Comparison of ENCODE assay signal across 9 cellular contexts in genomic region chr1:241551759-241552638, GRCh38. TPM values are rescaled to one million over a fixed set of nuclear protein-coding genes. Genes with fewer than 3 reads are reported as not detected.
DNase-seq lines count a peak whose midpoint lies in the region; ATAC-seq, FAIRE-seq and TF ChIP-seq lines count a peak whose summit lies in the region.
"Had no signal": no experiment of that assay in that cellular context is flagged by ENCODE, and none has a peak within 500 bp of the region (broad histone marks: within the 10 kb centered on the region; RNA-seq: fewer than 3 reads in every experiment).

No MANE protein-coding gene starts in this region.

- TF ChIP-seq CTCF in D721Med (IDR thresholded peaks at IDR 0.05; ENCODE audit: insufficient read depth, missing control alignments) (no peak), omental fat pad (IDR thresholded peaks at IDR 0.05) (no peak)

- FAIRE-seq in GM18507 (lab: Jason Lieb, UNC): peak; percentile 92
- FAIRE-seq in D721Med (lab: Jason Lieb, UNC): no peak
- FAIRE-seq: bronchial epithelial cell had no signal

- H3K36me3 Mint-ChIP-seq in central memory CD8-positive, alpha-beta T cell (ENCODE audit: insufficient read depth): peaks cover 5% of the 10 kb centered on the region

- H3K27ac Mint-ChIP-seq in central memory CD8-positive, alpha-beta T cell (ENCODE audit: low read depth): peak overlapping the region; percentile 26

- H3K9me3 Mint-ChIP-seq in central memory CD8-positive, alpha-beta T cell: no peaks in the 10 kb centered on the region

- H3K4me3 Mint-ChIP-seq in central memory CD8-positive, alpha-beta T cell: peak overlapping the region; percentile 63

- peaks cover 2% of the 10 kb centered on the region for H3K27me3 Mint-ChIP-seq in central memory CD8-positive, alpha-beta T cell

- DNase-seq in GM18507 (ENCODE audit: extremely low spot score, insufficient read length, low read depth): no peak
- peak; percentile 97 for DNase-seq in SKM-1 treated with dmso at 0.1 percent for 144 hours (lab: John Stamatoyannopoulos, UW; ENCODE audit: unreplicated experiment)
- DNase-seq in central memory CD8-positive, alpha-beta T cell (ENCODE audit: low spot score in 2 of 2): peak in 1 of 2 donors; percentile 9
- peak; percentile 55 for DNase-seq in stimulated activated CD4-positive, alpha-beta T cell treated with anti-CD3 and anti-CD28 coated beads, Interleukin-4, amount 100 ng/mL, for 1 hour
- DNase-seq in D721Med (ENCODE audit: insufficient read length, low spot score): no peak
- DNase-seq in GOT3 (lab: John Stamatoyannopoulos, UW): no peak
- DNase-seq in omental fat pad (ENCODE audit: low spot score): no peak

- ATAC-seq in HG02884 (IDR thresholded peaks at IDR 0.05; ENCODE audit: unreplicated experiment): peak; percentile 80
- ATAC-seq in central memory CD8-positive, alpha-beta T cell (replicated peaks; ENCODE audit: extremely low read depth, poor library complexity, severe bottlenecking): peak; percentile 66
- ATAC-seq in omental fat pad (ENCODE audit: low FRiP score): no peak

- peaks cover 12% of the 10 kb centered on the region for H3K4me1 Mint-ChIP-seq in central memory CD8-positive, alpha-beta T cell

RNA-seq across cellular contexts. Expression of gene KMO, which starts 19.8 kb away (rescaled TPM):
- 1 to 10 TPM; 1.3 to 4.4 (median 2.5) TPM for total RNA-seq in omental fat pad
- total RNA-seq: bronchial epithelial cell had no signal

RNA-seq across cellular contexts. Expression of gene FH, which starts 32.4 kb away (rescaled TPM):
- total RNA-seq in omental fat pad: 10 to 100 TPM; 28.5 to 61.6 (median 47.0) TPM

Comparison
In these comparisons a context has a peak if more than half of its experiments do, and no peak if none do; other contexts are left out.
1. DNase-seq: peak in SKM-1 treated with dmso at 0.1 percent for 144 hours (single experiment) and stimulated activated CD4-positive, alpha-beta T cell treated with anti-CD3 and anti-CD28 coated beads, Interleukin-4, amount 100 ng/mL, for 1 hour (single experiment); none in GM18507 (single experiment), D721Med (single experiment), GOT3 (single experiment) and omental fat pad (single experiment).